23 cellular contexts compared by ENCODE assay signal in genomic region chr7:4212376-4212775, GRCh38.
A peak's percentile ranks its signal among the peaks of the same experiment; 100 is the strongest.
DNase-seq lines count a peak whose midpoint lies in the region; ATAC-seq and TF ChIP-seq lines count a peak whose summit lies in the region.
"Had no signal": no experiment of that assay in that cellular context is flagged by ENCODE, and none has a peak within 500 bp of the region (broad histone marks: within the 10 kb centered on the region; RNA-seq: fewer than 3 reads in every experiment).

No MANE protein-coding gene starts in this region.

- peaks cover 15% of the 10 kb centered on the region for H3K9me3 Mint-ChIP-seq in glutamatergic neuron (ENCODE audit: unreplicated experiment)
- H3K9me3 Mint-ChIP-seq: CD4-positive, alpha-beta T cell; CD8-positive, alpha-beta memory T cell; H9 had no signal

- peak; percentile 23 for DNase-seq in H7
- DNase-seq in glutamatergic neuron, result no peak
- DNase-seq in osteoblast (ENCODE audit: insufficient read length, low spot score, missing footprints), result peak; percentile 13
- DNase-seq in upper lobe of right lung, result peak; percentile 26
- DNase-seq in SIG-M5 treated with dmso at 0.1 percent for 504 hours (lab: John Stamatoyannopoulos, UW; ENCODE audit: unreplicated experiment), result no peak
- DNase-seq in NCI-H1436 treated with DMSO at 0.1 percent for 48 hours (lab: John Stamatoyannopoulos, UW), result no peak
- DNase-seq: 8988T; ACHN; AML-193; BE2C; Calu3; CD4-positive, alpha-beta T cell; CD8-positive, alpha-beta memory T cell; COR-L47; DMS53; DMS79 treated with DMSO at 0.1 percent for 48 hours; GM23248; H9 had no signal

- no peak overlapping the region for H2AFZ ChIP-seq in osteoblast (ENCODE audit: low read length)
- H2AFZ ChIP-seq: GM23248 had no signal

- peaks cover 33% of the 10 kb centered on the region for H3K36me3 Mint-ChIP-seq in glutamatergic neuron (ENCODE audit: unreplicated experiment)
- H3K36me3 Mint-ChIP-seq: CD14-positive monocyte; CD8-positive, alpha-beta memory T cell had no signal

- H3K4me1 Mint-ChIP-seq in glutamatergic neuron (ENCODE audit: low read depth, unreplicated experiment), result peaks cover 2% of the 10 kb centered on the region
- H3K4me1 Mint-ChIP-seq: CD14-positive monocyte; CD8-positive, alpha-beta memory T cell; H9 had no signal

- H3K4me2 ChIP-seq in osteoblast (ENCODE audit: insufficient read depth, low read length), result no peak overlapping the region
- H3K4me2 ChIP-seq: A549; BLaER1 treated with 17β-estradiol and CSF1 and Interleukin-3, amounts not matched to agents 10 nM and 100 nM had no signal

- peaks cover 20% of the 10 kb centered on the region for H3K27me3 Mint-ChIP-seq in glutamatergic neuron (ENCODE audit: unreplicated experiment)
- H3K27me3 Mint-ChIP-seq: CD4-positive, alpha-beta T cell had no signal

- H3K4me3 ChIP-seq in H7 (ENCODE audit: insufficient read depth, low read depth, low read length) (no peak overlapping the region), osteoblast (ENCODE audit: insufficient read depth, low read length) (no peak overlapping the region), upper lobe of right lung (no peak overlapping the region)
- H3K4me3 ChIP-seq: A549; BLaER1 treated with 17β-estradiol and CSF1 and Interleukin-3, amounts not matched to agents 10 nM and 100 nM; GM23248 had no signal

- H3K4me1 ChIP-seq in osteoblast (ENCODE audit: insufficient read depth, low read length) (no peaks in the 10 kb centered on the region), upper lobe of right lung (no peaks in the 10 kb centered on the region)
- H3K4me1 ChIP-seq: A549, BE2C had no signal

- H3K36me3 ChIP-seq in H7 (replicated peaks; ENCODE audit: control insufficient read depth, insufficient read depth, low read length), result no peaks in the 10 kb centered on the region
- no peaks in the 10 kb centered on the region for H3K36me3 ChIP-seq in osteoblast (ENCODE audit: insufficient read depth, low read length)
- H3K36me3 ChIP-seq in upper lobe of right lung, result no peaks in the 10 kb centered on the region
- H3K36me3 ChIP-seq: BE2C; BLaER1 treated with 17β-estradiol and CSF1 and Interleukin-3, amounts not matched to agents 10 nM and 100 nM had no signal

- intact Hi-C loops in upper lobe of right lung (cut with DNase I), result no loop called here

- no peaks in the 10 kb centered on the region for H4K20me1 ChIP-seq in osteoblast (ENCODE audit: insufficient read depth, low read length)
- H4K20me1 ChIP-seq: BLaER1 treated with 17β-estradiol and CSF1 and Interleukin-3, amounts not matched to agents 10 nM and 100 nM had no signal

- peak overlapping the region; percentile 4 for H3K27ac Mint-ChIP-seq in glutamatergic neuron (ENCODE audit: unreplicated experiment)
- H3K27ac Mint-ChIP-seq: CD14-positive monocyte; CD4-positive, alpha-beta T cell; CD8-positive, alpha-beta memory T cell; H9 had no signal

- H3K27me3 ChIP-seq in H7 (ENCODE audit: control insufficient read depth, insufficient read depth, low read length), result no peaks in the 10 kb centered on the region
- no peaks in the 10 kb centered on the region for H3K27me3 ChIP-seq in osteoblast (ENCODE audit: insufficient read depth, low read length)
- no peaks in the 10 kb centered on the region for H3K27me3 ChIP-seq in upper lobe of right lung
- H3K27me3 ChIP-seq: BE2C; BLaER1 treated with 17β-estradiol and CSF1 and Interleukin-3, amounts not matched to agents 10 nM and 100 nM had no signal

- no peak for TF ChIP-seq CTCF in glutamatergic neuron (IDR thresholded peaks at IDR 0.05; ENCODE audit: partially characterized antibody, unreplicated experiment)
- TF ChIP-seq CTCF in osteoblast (IDR thresholded peaks at IDR 0.05; ENCODE audit: extremely low read depth, low read depth, low read length), result no peak
- no peak for TF ChIP-seq CTCF in upper lobe of right lung (IDR thresholded peaks at IDR 0.05)

- no peaks in the 10 kb centered on the region for H3K79me2 ChIP-seq in osteoblast (ENCODE audit: insufficient read depth, low read length)

- H3K27ac ChIP-seq in osteoblast (ENCODE audit: low read depth, low read length) (no peak overlapping the region), upper lobe of right lung (no peak overlapping the region)
- H3K27ac ChIP-seq: A549; BLaER1 treated with 17β-estradiol and CSF1 and Interleukin-3, amounts not matched to agents 10 nM and 100 nM; GM23248 had no signal

- no peak overlapping the region for H3K4me3 Mint-ChIP-seq in glutamatergic neuron (ENCODE audit: unreplicated experiment)
- H3K4me3 Mint-ChIP-seq: CD14-positive monocyte; CD4-positive, alpha-beta T cell; CD8-positive, alpha-beta memory T cell; H9 had no signal

- ATAC-seq in upper lobe of right lung (no peak), GM18907 (IDR thresholded peaks at IDR 0.05; ENCODE audit: unreplicated experiment) (no peak)
- ATAC-seq: A549, HCT116 had no signal

- H3K9me3 ChIP-seq in osteoblast (ENCODE audit: low read depth, low read length) (no peaks in the 10 kb centered on the region), upper lobe of right lung (no peaks in the 10 kb centered on the region)
- H3K9me3 ChIP-seq: A549; BLaER1 treated with 17β-estradiol and CSF1 and Interleukin-3, amounts not matched to agents 10 nM and 100 nM had no signal

Comparison
In these comparisons a context has a peak if more than half of its experiments do, and no peak if none do; other contexts are left out.
1. DNase-seq: peak in H7 (single experiment), osteoblast (single experiment) and upper lobe of right lung (single experiment); none in glutamatergic neuron (single experiment), SIG-M5 treated with dmso at 0.1 percent for 504 hours (single experiment) and NCI-H1436 treated with DMSO at 0.1 percent for 48 hours (single experiment).